Comparison of ENCODE assay signal across 15 cellular contexts in genomic region chr1:216894499-216894898, GRCh38.
DNase-seq lines count a peak whose midpoint lies in the region; ATAC-seq, FAIRE-seq and TF ChIP-seq lines count a peak whose summit lies in the region.
"Had no signal": no experiment of that assay in that cellular context is flagged by ENCODE, and none has a peak within 500 bp of the region (broad histone marks: within the 10 kb centered on the region; RNA-seq: fewer than 3 reads in every experiment).

No MANE protein-coding gene starts in this region.

- H3K27me3 ChIP-seq in GM23338 (ENCODE audit: insufficient read depth), result no peaks in the 10 kb centered on the region
- no peaks in the 10 kb centered on the region for H3K27me3 ChIP-seq in keratinocyte (ENCODE audit: control insufficient read depth, extremely low read depth, insufficient read depth, low read length)
- H3K27me3 ChIP-seq: BLaER1 treated with 17β-estradiol and CSF1 and Interleukin-3, amounts not matched to agents 10 nM and 100 nM had no signal

- peaks cover 8% of the 10 kb centered on the region; the same call in 2 of the 3 replicates for H3K4me1 Mint-ChIP-seq in GM23338
- H3K4me1 Mint-ChIP-seq: CD4-positive, CD25-positive, alpha-beta regulatory T cell had no signal

- no peaks in the 10 kb centered on the region for H3F3A ChIP-seq in GM23338 (replicated peaks; ENCODE audit: low read depth)

- H3K4me2 ChIP-seq in GM23338 (no peak overlapping the region), keratinocyte (ENCODE audit: control insufficient read depth, extremely low read depth, insufficient read depth, low read depth, low read length) (no peak overlapping the region)
- H3K4me2 ChIP-seq: BLaER1 treated with 17β-estradiol and CSF1 and Interleukin-3, amounts not matched to agents 10 nM and 100 nM had no signal

- dilution Hi-C loops in keratinocyte (cut with MboI; ENCODE audit: extremely low pct_ligation_motif_present, low sequenced_read_pairs), result no loop called here

- no peak overlapping the region for H3K27ac ChIP-seq in GM23338 (ENCODE audit: low read depth)
- H3K27ac ChIP-seq in keratinocyte (ENCODE audit: control insufficient read depth, insufficient read depth, low read length), result no peak overlapping the region
- H3K27ac ChIP-seq: BLaER1 treated with 17β-estradiol and CSF1 and Interleukin-3, amounts not matched to agents 10 nM and 100 nM; HL-60 had no signal

- no peaks in the 10 kb centered on the region for H3K36me3 Mint-ChIP-seq in GM23338 (ENCODE audit: low read depth)
- H3K36me3 Mint-ChIP-seq: CD4-positive, CD25-positive, alpha-beta regulatory T cell had no signal

- H3K9me3 ChIP-seq in keratinocyte (ENCODE audit: control insufficient read depth, low read depth, low read length), result no peaks in the 10 kb centered on the region
- H3K9me3 ChIP-seq: BLaER1 treated with 17β-estradiol and CSF1 and Interleukin-3, amounts not matched to agents 10 nM and 100 nM had no signal

- H3K9me2 ChIP-seq in GM23338 (ENCODE audit: insufficient read depth), result 0 out of 2 replicates have a peak, but pooled peaks cover 3% of the 10 kb centered on the region

- H3K27me3 Mint-ChIP-seq in GM23338 (ENCODE audit: insufficient read depth, low read depth, poor library complexity), result peaks cover 2% of the 10 kb centered on the region
- H3K27me3 Mint-ChIP-seq: CD4-positive, CD25-positive, alpha-beta regulatory T cell had no signal

- H3K27ac Mint-ChIP-seq in GM23338, result peak overlapping the region; percentile 59; the same call in 1 of the 2 replicates
- H3K27ac Mint-ChIP-seq: CD4-positive, CD25-positive, alpha-beta regulatory T cell; HFFc6 had no signal

- no peak overlapping the region for H3K9ac ChIP-seq in keratinocyte (ENCODE audit: control insufficient read depth, extremely low read depth, insufficient read depth, low read length)
- H3K9ac ChIP-seq: BLaER1 treated with 17β-estradiol and CSF1 and Interleukin-3, amounts not matched to agents 10 nM and 100 nM had no signal

- no peaks in the 10 kb centered on the region for H3K79me2 ChIP-seq in GM23338 (replicated peaks; ENCODE audit: insufficient read depth)
- no peaks in the 10 kb centered on the region for H3K79me2 ChIP-seq in keratinocyte (ENCODE audit: control insufficient read depth, insufficient read depth, low read length)

- H3K4me1 ChIP-seq in GM23338 (ENCODE audit: insufficient read depth) (no peaks in the 10 kb centered on the region), keratinocyte (ENCODE audit: control insufficient read depth, extremely low read depth, insufficient read depth, low read length) (peaks cover 11% of the 10 kb centered on the region)

- TF ChIP-seq CTCF in GM23338 (conservative IDR thresholded peaks at IDR 0.05; ENCODE audit: low read depth in 2 of 2) (no peak), keratinocyte (optimal IDR thresholded peaks at IDR 0.05 in 1 of 3, IDR thresholded peaks at IDR 0.05 in 1 of 3, conservative IDR thresholded peaks at IDR 0.05 in 1 of 3; ENCODE audit: extremely low read depth in 1 of 3, insufficient read depth in 2 of 3, low read length in 3 of 3) (no peak), GM20000 (IDR thresholded peaks at IDR 0.05; ENCODE audit: extremely low read depth, missing control alignments) (no peak)

- FAIRE-seq in keratinocyte (lab: Jason Lieb, UNC), result no peak
- FAIRE-seq: K562 had no signal

- ATAC-seq in GM23338 (0 out of 3 replicates have a peak, but pooled peaks have one; percentile 26), GM19328 (IDR thresholded peaks at IDR 0.05; ENCODE audit: unreplicated experiment) (no peak)
- ATAC-seq: K562 had no signal

- no peaks in the 10 kb centered on the region for H3K9me1 ChIP-seq in keratinocyte (ENCODE audit: control insufficient read depth, extremely low read depth, insufficient read depth, low read length)

- H2AFZ ChIP-seq in GM23338 (peak overlapping the region; percentile 93), keratinocyte (ENCODE audit: control insufficient read depth, low read length) (peak overlapping the region; percentile 8)

- H3K4me3 ChIP-seq in GM23338 (no peak overlapping the region), keratinocyte (ENCODE audit: control insufficient read depth in 2 of 3, extremely low read depth in 1 of 3, insufficient read depth in 2 of 3, low read depth in 1 of 3, low read length in 3 of 3) (no peak overlapping the region)
- H3K4me3 ChIP-seq: BLaER1 treated with 17β-estradiol and CSF1 and Interleukin-3, amounts not matched to agents 10 nM and 100 nM; K562 had no signal

- H4K20me1 ChIP-seq in GM23338 (replicated peaks; ENCODE audit: insufficient read depth), result no peaks in the 10 kb centered on the region
- no peaks in the 10 kb centered on the region for H4K20me1 ChIP-seq in keratinocyte (ENCODE audit: control insufficient read depth, extremely low read depth, insufficient read depth, low read length)
- H4K20me1 ChIP-seq: BLaER1 treated with 17β-estradiol and CSF1 and Interleukin-3, amounts not matched to agents 10 nM and 100 nM had no signal

- peak; percentile 11 for DNase-seq in GM23338 (ENCODE audit: low spot score)
- no peak for DNase-seq in keratinocyte (ENCODE audit: low read depth, low spot score)
- peak; percentile 26 for DNase-seq in renal cortical epithelial cell (ENCODE audit: low read depth)
- no peak for DNase-seq in ecto neural progenitor cell (ENCODE audit: low spot score)
- DNase-seq in GM20000 (ENCODE audit: low spot score), result no peak
- DNase-seq: ACHN; CD4-positive, CD25-positive, alpha-beta regulatory T cell; DMS 273 treated with DMSO at 0.1 percent for 48 hours; HCEC 1CT; HFFc6 had no signal

- no peaks in the 10 kb centered on the region for H3K9me3 Mint-ChIP-seq in GM23338

- H3K36me3 ChIP-seq in GM23338 (ENCODE audit: insufficient read depth), result no peaks in the 10 kb centered on the region
- H3K36me3 ChIP-seq in keratinocyte (ENCODE audit: control insufficient read depth in 2 of 2, extremely low read depth in 1 of 2, insufficient read depth in 2 of 2, low read length in 2 of 2), result no peaks in the 10 kb centered on the region
- H3K36me3 ChIP-seq: BLaER1 treated with 17β-estradiol and CSF1 and Interleukin-3, amounts not matched to agents 10 nM and 100 nM had no signal

- H3K4me3 Mint-ChIP-seq in GM23338, result no peak overlapping the region
- H3K4me3 Mint-ChIP-seq: CD4-positive, CD25-positive, alpha-beta regulatory T cell; HFFc6 had no signal

TF ChIP-seq in GM23338, 12 proteins besides CTCF, POLR2A, EP300 and RAD21 (continues in another document):
- no peak for TF ChIP-seq POLR2AphosphoS5 (IDR thresholded peaks at IDR 0.05; ENCODE audit: low read depth)
- no peak for TF ChIP-seq JUNB (IDR thresholded peaks at IDR 0.05; ENCODE audit: unreplicated experiment)
- TF ChIP-seq CREB1 (CRISPR knock-in tag; IDR thresholded peaks at IDR 0.05; ENCODE audit: low read depth), result no peak
- no peak for TF ChIP-seq ZNF114 (CRISPR knock-in tag; IDR thresholded peaks at IDR 0.05)
- no peak for TF ChIP-seq EZH2 (IDR thresholded peaks at IDR 0.05; ENCODE audit: low read depth, unreplicated experiment)

TF ChIP-seq in PFSK-1, 5 proteins besides CTCF, POLR2A, EP300 and RAD21:
- no peak for TF ChIP-seq SIN3A (IDR thresholded peaks at IDR 0.05; ENCODE audit: borderline replicate concordance, insufficient read depth, low read length)
- peak; percentile 53; the same call in 1 of the 2 replicates for TF ChIP-seq TAF1 (IDR thresholded peaks at IDR 0.05; ENCODE audit: borderline replicate concordance, insufficient read depth, low read length)
- no peak for TF ChIP-seq REST (IDR thresholded peaks at IDR 0.05; ENCODE audit: insufficient read depth in 1 of 2, low read depth in 2 of 2, low read length in 2 of 2)
- TF ChIP-seq POLR2AphosphoS5 (IDR thresholded peaks at IDR 0.05; ENCODE audit: low read depth, low read length), result no peak
- TF ChIP-seq FOXP2 (optimal IDR thresholded peaks at IDR 0.05; ENCODE audit: borderline replicate concordance, extremely low read depth, extremely low read length, insufficient read depth), result peak; percentile 29

Comparison
In these comparisons a context has a peak if more than half of its experiments do, and no peak if none do; other contexts are left out.
1. DNase-seq: peak in GM23338 (single experiment) and renal cortical epithelial cell (single experiment); none in keratinocyte (single experiment), ecto neural progenitor cell (single experiment) and GM20000 (single experiment).